Comparison of ENCODE assay signal across 1 cellular context in genomic region chr2:88263861-88264260, GRCh38.
TF ChIP-seq lines count a peak whose summit lies in the region.

No MANE protein-coding gene starts in this region.

TF ChIP-seq in HepG2, 621 proteins besides CTCF, POLR2A, EP300 and RAD21 (continued from another document):
- no peak for TF ChIP-seq ZNF513 (CRISPR knock-in tag; conservative IDR thresholded peaks at IDR 0.05)
- TF ChIP-seq CBX2 (IDR thresholded peaks at IDR 0.05; ENCODE audit: low read depth, low read length): no peak
- no peak for TF ChIP-seq CBX2 (CRISPR knock-in tag; IDR thresholded peaks at IDR 0.05; ENCODE audit: low read depth)
- TF ChIP-seq ZNF639 (CRISPR knock-in tag; conservative IDR thresholded peaks at IDR 0.05): no peak
- no peak for TF ChIP-seq TRIM24 (CRISPR knock-in tag; IDR thresholded peaks at IDR 0.05)
- TF ChIP-seq EHMT2 (IDR thresholded peaks at IDR 0.05; ENCODE audit: borderline replicate concordance, low read depth, low read length): no peak
- TF ChIP-seq TARDBP (CRISPR knock-in tag; IDR thresholded peaks at IDR 0.05): no peak
- no peak for TF ChIP-seq TSC22D2 (CRISPR knock-in tag; IDR thresholded peaks at IDR 0.05; ENCODE audit: borderline replicate concordance)
- no peak for TF ChIP-seq HNRNPH1 (optimal IDR thresholded peaks at IDR 0.05; ENCODE audit: low read depth, low read length)
- no peak for TF ChIP-seq GPN1 (CRISPR knock-in tag; IDR thresholded peaks at IDR 0.05; ENCODE audit: borderline replicate concordance)
- TF ChIP-seq PRMT3 (CRISPR knock-in tag; IDR thresholded peaks at IDR 0.05; ENCODE audit: borderline replicate concordance, low read depth): no peak
